1 cellular context compared by ENCODE assay signal in the genomic region with DNA sequence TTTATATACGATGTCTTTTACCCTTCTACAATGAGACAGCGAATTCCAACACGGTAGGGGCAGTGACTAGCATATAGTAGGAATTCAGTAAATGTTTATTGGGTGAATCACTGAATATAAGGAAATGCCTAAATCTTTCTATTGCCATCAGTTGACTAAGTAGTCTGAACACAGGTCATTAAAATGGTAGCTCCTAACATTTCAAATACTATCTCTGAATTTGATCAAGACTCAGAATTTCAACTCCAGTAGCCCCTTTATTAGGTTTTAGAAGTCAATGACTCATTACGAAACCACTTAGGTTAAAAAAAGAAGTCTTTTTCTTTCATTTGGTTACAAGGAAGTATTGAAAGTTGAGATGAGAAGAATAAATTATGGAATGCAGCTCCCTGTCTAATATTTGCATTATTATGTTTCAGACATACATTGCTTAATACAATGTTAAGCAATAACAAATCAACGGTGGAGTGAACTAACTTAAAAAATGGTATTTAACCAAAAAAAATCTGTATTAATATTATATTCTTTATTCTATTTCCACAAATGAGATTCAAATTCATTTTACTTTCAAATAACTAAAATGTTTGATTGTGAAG.
TF ChIP-seq lines count a peak whose summit lies in the region.

No MANE protein-coding gene starts in this region.

TF ChIP-seq in GM23338, 12 proteins besides CTCF, POLR2A, EP300 and RAD21 (continued from another document):
- TF ChIP-seq, protein P1, sequence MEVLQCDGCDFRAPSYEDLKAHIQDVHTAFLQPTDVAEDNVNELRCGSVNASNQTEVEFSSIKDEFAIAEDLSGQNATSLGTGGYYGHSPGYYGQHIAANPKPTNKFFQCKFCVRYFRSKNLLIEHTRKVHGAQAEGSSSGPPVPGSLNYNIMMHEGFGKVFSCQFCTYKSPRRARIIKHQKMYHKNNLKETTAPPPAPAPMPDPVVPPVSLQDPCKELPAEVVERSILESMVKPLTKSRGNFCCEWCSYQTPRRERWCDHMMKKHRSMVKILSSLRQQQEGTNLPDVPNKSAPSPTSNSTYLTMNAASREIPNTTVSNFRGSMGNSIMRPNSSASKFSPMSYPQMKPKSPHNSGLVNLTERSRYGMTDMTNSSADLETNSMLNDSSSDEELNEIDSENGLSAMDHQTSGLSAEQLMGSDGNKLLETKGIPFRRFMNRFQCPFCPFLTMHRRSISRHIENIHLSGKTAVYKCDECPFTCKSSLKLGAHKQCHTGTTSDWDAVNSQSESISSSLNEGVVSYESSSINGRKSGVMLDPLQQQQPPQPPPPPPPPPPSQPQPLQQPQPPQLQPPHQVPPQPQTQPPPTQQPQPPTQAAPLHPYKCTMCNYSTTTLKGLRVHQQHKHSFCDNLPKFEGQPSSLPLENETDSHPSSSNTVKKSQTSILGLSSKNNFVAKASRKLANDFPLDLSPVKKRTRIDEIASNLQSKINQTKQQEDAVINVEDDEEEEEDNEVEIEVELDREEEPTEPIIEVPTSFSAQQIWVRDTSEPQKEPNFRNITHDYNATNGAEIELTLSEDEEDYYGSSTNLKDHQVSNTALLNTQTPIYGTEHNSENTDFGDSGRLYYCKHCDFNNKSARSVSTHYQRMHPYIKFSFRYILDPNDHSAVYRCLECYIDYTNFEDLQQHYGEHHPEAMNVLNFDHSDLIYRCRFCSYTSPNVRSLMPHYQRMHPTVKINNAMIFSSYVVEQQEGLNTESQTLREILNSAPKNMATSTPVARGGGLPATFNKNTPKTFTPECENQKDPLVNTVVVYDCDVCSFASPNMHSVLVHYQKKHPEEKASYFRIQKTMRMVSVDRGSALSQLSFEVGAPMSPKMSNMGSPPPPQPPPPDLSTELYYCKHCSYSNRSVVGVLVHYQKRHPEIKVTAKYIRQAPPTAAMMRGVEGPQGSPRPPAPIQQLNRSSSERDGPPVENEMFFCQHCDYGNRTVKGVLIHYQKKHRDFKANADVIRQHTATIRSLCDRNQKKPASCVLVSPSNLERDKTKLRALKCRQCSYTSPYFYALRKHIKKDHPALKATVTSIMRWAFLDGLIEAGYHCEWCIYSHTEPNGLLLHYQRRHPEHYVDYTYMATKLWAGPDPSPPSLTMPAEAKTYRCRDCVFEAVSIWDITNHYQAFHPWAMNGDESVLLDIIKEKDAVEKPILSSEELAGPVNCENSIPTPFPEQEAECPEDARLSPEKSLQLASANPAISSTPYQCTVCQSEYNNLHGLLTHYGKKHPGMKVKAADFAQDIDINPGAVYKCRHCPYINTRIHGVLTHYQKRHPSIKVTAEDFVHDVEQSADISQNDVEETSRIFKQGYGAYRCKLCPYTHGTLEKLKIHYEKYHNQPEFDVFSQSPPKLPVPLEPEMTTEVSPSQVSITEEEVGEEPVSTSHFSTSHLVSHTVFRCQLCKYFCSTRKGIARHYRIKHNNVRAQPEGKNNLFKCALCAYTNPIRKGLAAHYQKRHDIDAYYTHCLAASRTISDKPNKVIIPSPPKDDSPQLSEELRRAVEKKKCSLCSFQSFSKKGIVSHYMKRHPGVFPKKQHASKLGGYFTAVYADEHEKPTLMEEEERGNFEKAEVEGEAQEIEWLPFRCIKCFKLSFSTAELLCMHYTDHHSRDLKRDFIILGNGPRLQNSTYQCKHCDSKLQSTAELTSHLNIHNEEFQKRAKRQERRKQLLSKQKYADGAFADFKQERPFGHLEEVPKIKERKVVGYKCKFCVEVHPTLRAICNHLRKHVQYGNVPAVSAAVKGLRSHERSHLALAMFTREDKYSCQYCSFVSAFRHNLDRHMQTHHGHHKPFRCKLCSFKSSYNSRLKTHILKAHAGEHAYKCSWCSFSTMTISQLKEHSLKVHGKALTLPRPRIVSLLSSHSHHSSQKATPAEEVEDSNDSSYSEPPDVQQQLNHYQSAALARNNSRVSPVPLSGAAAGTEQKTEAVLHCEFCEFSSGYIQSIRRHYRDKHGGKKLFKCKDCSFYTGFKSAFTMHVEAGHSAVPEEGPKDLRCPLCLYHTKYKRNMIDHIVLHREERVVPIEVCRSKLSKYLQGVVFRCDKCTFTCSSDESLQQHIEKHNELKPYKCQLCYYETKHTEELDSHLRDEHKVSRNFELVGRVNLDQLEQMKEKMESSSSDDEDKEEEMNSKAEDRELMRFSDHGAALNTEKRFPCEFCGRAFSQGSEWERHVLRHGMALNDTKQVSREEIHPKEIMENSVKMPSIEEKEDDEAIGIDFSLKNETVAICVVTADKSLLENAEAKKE (CRISPR knock-in tag; IDR thresholded peaks at IDR 0.05), result no peak
- TF ChIP-seq CREB1 (CRISPR knock-in tag; IDR thresholded peaks at IDR 0.05; ENCODE audit: low read depth), result no peak
- TF ChIP-seq, protein P2, sequence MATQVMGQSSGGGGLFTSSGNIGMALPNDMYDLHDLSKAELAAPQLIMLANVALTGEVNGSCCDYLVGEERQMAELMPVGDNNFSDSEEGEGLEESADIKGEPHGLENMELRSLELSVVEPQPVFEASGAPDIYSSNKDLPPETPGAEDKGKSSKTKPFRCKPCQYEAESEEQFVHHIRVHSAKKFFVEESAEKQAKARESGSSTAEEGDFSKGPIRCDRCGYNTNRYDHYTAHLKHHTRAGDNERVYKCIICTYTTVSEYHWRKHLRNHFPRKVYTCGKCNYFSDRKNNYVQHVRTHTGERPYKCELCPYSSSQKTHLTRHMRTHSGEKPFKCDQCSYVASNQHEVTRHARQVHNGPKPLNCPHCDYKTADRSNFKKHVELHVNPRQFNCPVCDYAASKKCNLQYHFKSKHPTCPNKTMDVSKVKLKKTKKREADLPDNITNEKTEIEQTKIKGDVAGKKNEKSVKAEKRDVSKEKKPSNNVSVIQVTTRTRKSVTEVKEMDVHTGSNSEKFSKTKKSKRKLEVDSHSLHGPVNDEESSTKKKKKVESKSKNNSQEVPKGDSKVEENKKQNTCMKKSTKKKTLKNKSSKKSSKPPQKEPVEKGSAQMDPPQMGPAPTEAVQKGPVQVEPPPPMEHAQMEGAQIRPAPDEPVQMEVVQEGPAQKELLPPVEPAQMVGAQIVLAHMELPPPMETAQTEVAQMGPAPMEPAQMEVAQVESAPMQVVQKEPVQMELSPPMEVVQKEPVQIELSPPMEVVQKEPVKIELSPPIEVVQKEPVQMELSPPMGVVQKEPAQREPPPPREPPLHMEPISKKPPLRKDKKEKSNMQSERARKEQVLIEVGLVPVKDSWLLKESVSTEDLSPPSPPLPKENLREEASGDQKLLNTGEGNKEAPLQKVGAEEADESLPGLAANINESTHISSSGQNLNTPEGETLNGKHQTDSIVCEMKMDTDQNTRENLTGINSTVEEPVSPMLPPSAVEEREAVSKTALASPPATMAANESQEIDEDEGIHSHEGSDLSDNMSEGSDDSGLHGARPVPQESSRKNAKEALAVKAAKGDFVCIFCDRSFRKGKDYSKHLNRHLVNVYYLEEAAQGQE (IDR thresholded peaks at IDR 0.05; ENCODE audit: unreplicated experiment), result no peak
- no peak for TF ChIP-seq ZNF331 (CRISPR knock-in tag; IDR thresholded peaks at IDR 0.05; ENCODE audit: low read depth)
- TF ChIP-seq NANOG (IDR thresholded peaks at IDR 0.05; ENCODE audit: borderline replicate concordance), result no peak
- no peak for TF ChIP-seq ZNF114 (CRISPR knock-in tag; IDR thresholded peaks at IDR 0.05)
- no peak for TF ChIP-seq JUNB (IDR thresholded peaks at IDR 0.05; ENCODE audit: unreplicated experiment)
